In the genomic region with DNA sequence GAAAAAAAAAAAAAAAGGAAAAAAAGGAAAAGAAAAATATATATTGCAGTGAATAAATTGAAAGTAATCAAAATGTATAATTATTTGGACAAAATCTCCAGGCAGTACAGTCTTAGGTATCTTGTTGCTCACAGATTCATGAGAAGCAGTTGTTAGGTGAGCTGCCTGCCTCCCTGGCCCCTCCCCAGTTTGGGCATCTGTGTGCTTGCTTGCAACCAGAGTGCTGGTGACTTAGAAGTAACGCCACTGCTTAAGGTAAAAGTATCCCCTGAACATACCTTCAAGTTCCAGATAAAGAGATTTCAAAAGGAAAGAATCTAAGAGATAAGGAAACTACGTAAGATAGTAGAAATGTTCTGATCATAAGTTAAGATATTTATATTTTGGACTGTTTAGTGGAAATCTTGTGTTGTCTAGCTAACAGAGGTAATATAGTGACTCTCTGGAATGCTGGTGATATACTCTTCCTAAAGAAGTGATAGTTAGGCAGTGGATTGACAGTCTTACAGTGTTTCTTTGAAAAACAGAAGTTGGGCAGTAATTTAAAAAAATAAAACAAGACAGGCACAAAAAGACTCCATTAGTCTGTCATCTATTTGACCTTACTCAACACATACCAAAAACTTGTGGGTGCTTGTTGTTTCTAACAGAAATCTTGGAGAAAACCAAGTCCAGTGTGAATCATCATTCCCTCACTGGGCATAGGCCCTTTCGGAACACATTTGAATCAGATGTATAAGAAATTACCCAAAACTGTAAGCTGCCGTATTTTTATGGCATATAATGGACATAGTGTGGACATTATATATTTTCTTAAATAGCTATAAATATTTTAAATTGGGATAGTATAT, we compare ENCODE assay signal across 23 cellular contexts. TPM values are rescaled to one million over a fixed set of nuclear protein-coding genes. Genes with fewer than 3 reads are reported as not detected.
A peak's percentile ranks its signal among the peaks of the same experiment; 100 is the strongest.
DNase-seq lines count a peak whose midpoint lies in the region; ATAC-seq and TF ChIP-seq lines count a peak whose summit lies in the region.
"Had no signal": no experiment of that assay in that cellular context is flagged by ENCODE, and none has a peak within 500 bp of the region (broad histone marks: within the 10 kb centered on the region; RNA-seq: fewer than 3 reads in every experiment).

No MANE protein-coding gene starts in this region.

- H3K4me1 Mint-ChIP-seq in T-helper 17 cell, result peaks cover 10% of the 10 kb centered on the region
- H3K4me1 Mint-ChIP-seq in osteocyte (ENCODE audit: unreplicated experiment), result peaks cover 41% of the 10 kb centered on the region
- peaks cover 14% of the 10 kb centered on the region for H3K4me1 Mint-ChIP-seq in stimulated activated memory B cell treated with anti-CD40 and anti-IgM and Interleukin-4, amounts not matched to agents 10 μg/mL and 1 μg/mL and 100 μg/mL, for 72 hours
- H3K4me1 Mint-ChIP-seq: neural crest cell had no signal

- 51 to 60% methylated on average over 4 of the region's 4 CpGs for WGBS in GM23248 (ENCODE audit: low coverage in 1 of 2, low lambda C conversion rate in 2 of 2, missing lambda C conversion rate in 2 of 2), 2 experiments
- 51 to 55% methylated on average over 4 of the region's 4 CpGs for WGBS in esophagus squamous epithelium, 2 donors
- WGBS in prostate gland, result 61% methylated on average over 4 of the region's 4 CpGs

- H3K27ac Mint-ChIP-seq in T-helper 17 cell (peak overlapping the region; percentile 24), osteocyte (ENCODE audit: unreplicated experiment) (peak overlapping the region; percentile 80)
- H3K27ac Mint-ChIP-seq in stimulated activated memory B cell treated with anti-CD40 and anti-IgM and Interleukin-4, amounts not matched to agents 10 μg/mL and 1 μg/mL and 100 μg/mL, for 72 hours, result no peak overlapping the region
- H3K27ac Mint-ChIP-seq: immature natural killer cell had no signal

- H3K27me3 Mint-ChIP-seq in T-helper 17 cell (no peaks in the 10 kb centered on the region), osteocyte (ENCODE audit: unreplicated experiment) (no peaks in the 10 kb centered on the region)
- H3K27me3 Mint-ChIP-seq in stimulated activated memory B cell treated with anti-CD40 and anti-IgM and Interleukin-4, amounts not matched to agents 10 μg/mL and 1 μg/mL and 100 μg/mL, for 72 hours, result no peaks in the 10 kb centered on the region
- H3K27me3 Mint-ChIP-seq: brain had no signal

- H3K36me3 ChIP-seq in GM23248 (ENCODE audit: low read depth) (no peaks in the 10 kb centered on the region), esophagus squamous epithelium (no peaks in the 10 kb centered on the region), MM.1S (replicated peaks; ENCODE audit: insufficient read depth, low read length) (no peaks in the 10 kb centered on the region), prostate gland (no peaks in the 10 kb centered on the region)
- H3K36me3 ChIP-seq: sigmoid colon had no signal

- H3K9me2 ChIP-seq in GM23248 (ENCODE audit: insufficient read depth), result no peaks in the 10 kb centered on the region
- H3K9me2 ChIP-seq in MM.1S (replicated peaks; ENCODE audit: insufficient read depth, low read length), result no peaks in the 10 kb centered on the region

- H3K4me1 ChIP-seq in GM23248 (ENCODE audit: insufficient read depth), result peaks cover 54% of the 10 kb centered on the region
- H3K4me1 ChIP-seq in esophagus squamous epithelium, result peaks cover 0 to 46% (median 0%) of the 10 kb centered on the region in 3 donors
- no peaks in the 10 kb centered on the region for H3K4me1 ChIP-seq in MM.1S (ENCODE audit: low read length)
- H3K4me1 ChIP-seq in prostate gland (replicated peaks), result no peaks in the 10 kb centered on the region

- H3K4me3 ChIP-seq in GM23248 (no peak overlapping the region), esophagus squamous epithelium (no peak overlapping the region), MM.1S (ENCODE audit: low read length) (no peak overlapping the region), prostate gland (no peak overlapping the region)
- H3K4me3 ChIP-seq: sigmoid colon, tibial nerve had no signal

- no peak for TF ChIP-seq CTCF in esophagus squamous epithelium (IDR thresholded peaks at IDR 0.05)
- no peak for TF ChIP-seq CTCF in osteocyte (IDR thresholded peaks at IDR 0.05)
- TF ChIP-seq CTCF in MM.1S (IDR thresholded peaks at IDR 0.05; ENCODE audit: low read length), result no peak
- TF ChIP-seq CTCF in prostate gland (IDR thresholded peaks at IDR 0.05), result no peak

- no peaks in the 10 kb centered on the region for H3K9me3 Mint-ChIP-seq in osteocyte (ENCODE audit: unreplicated experiment)
- no peaks in the 10 kb centered on the region for H3K9me3 Mint-ChIP-seq in stimulated activated memory B cell treated with anti-CD40 and anti-IgM and Interleukin-4, amounts not matched to agents 10 μg/mL and 1 μg/mL and 100 μg/mL, for 72 hours
- H3K9me3 Mint-ChIP-seq: brain, immature natural killer cell, neural crest cell had no signal

- H3K79me2 ChIP-seq in GM23248 (ENCODE audit: insufficient read depth) (peaks cover 31% of the 10 kb centered on the region), MM.1S (ENCODE audit: low read length) (no peaks in the 10 kb centered on the region)

- DNase-seq in GM23248 (peak; percentile 87), T-helper 17 cell (no peak), esophagus squamous epithelium (lab: John Stamatoyannopoulos, UW) (no peak), osteocyte (ENCODE audit: extremely low spot score, unreplicated experiment) (no peak), MM.1S (no peak), prostate gland (ENCODE audit: low spot score) (no peak)
- DNase-seq: activated gamma-delta T cell; C1 segment of cervical spinal cord; effector CD4-positive, alpha-beta T cell; immature natural killer cell; mesendoderm; NCI-H2107; NCI-H82; sigmoid colon; stimulated activated CD4-positive, alpha-beta T cell treated with anti-CD3 and anti-CD28 coated beads, Interleukin-4, amount 100 ng/mL, for 24 hours had no signal

- H3K27me3 ChIP-seq in GM23248 (replicated peaks; ENCODE audit: insufficient read depth) (no peaks in the 10 kb centered on the region), esophagus squamous epithelium (no peaks in the 10 kb centered on the region), MM.1S (replicated peaks; ENCODE audit: insufficient read depth, low read length) (no peaks in the 10 kb centered on the region), prostate gland (replicated peaks; ENCODE audit: insufficient read depth) (no peaks in the 10 kb centered on the region)
- H3K27me3 ChIP-seq: sigmoid colon, tibial nerve had no signal

- ATAC-seq in T-helper 17 cell (no peak), GM19328 (IDR thresholded peaks at IDR 0.05; ENCODE audit: unreplicated experiment) (no peak)
- ATAC-seq in stimulated activated memory B cell treated with anti-CD40 and anti-IgM and Interleukin-4, amounts not matched to agents 10 μg/mL and 1 μg/mL and 100 μg/mL, for 72 hours, result no peak

- intact Hi-C loops in esophagus squamous epithelium (cut with DNase I) (no loop called here), prostate gland (cut with DNase I) (no loop called here)

- H2AFZ ChIP-seq in GM23248, result no peak overlapping the region
- no peak overlapping the region for H2AFZ ChIP-seq in MM.1S (ENCODE audit: low read length)

- peak overlapping the region; percentile 53 for H3K27ac ChIP-seq in GM23248
- H3K27ac ChIP-seq in esophagus squamous epithelium, result peak overlapping the region in 3 of 4 donors; percentile 13 to 67 (median 44)
- no peak overlapping the region for H3K27ac ChIP-seq in MM.1S (ENCODE audit: low read length)
- H3K27ac ChIP-seq in prostate gland, result no peak overlapping the region
- H3K27ac ChIP-seq: sigmoid colon, VCaP had no signal

- H3K9ac ChIP-seq in GM23248 (no peak overlapping the region), MM.1S (ENCODE audit: low read length) (no peak overlapping the region)

- H3K4me2 ChIP-seq in GM23248 (ENCODE audit: unreplicated experiment) (peak overlapping the region; percentile 55), MM.1S (ENCODE audit: low read depth, low read length) (no peak overlapping the region)

- no peak for TF ChIP-seq POLR2A in esophagus squamous epithelium (IDR thresholded peaks at IDR 0.05)
- TF ChIP-seq POLR2A in prostate gland (IDR thresholded peaks at IDR 0.05), result no peak

- H3K36me3 Mint-ChIP-seq in T-helper 17 cell (ENCODE audit: low read depth) (no peaks in the 10 kb centered on the region), osteocyte (ENCODE audit: unreplicated experiment) (no peaks in the 10 kb centered on the region)
- H3K36me3 Mint-ChIP-seq in stimulated activated memory B cell treated with anti-CD40 and anti-IgM and Interleukin-4, amounts not matched to agents 10 μg/mL and 1 μg/mL and 100 μg/mL, for 72 hours, result peaks cover 14% of the 10 kb centered on the region
- H3K36me3 Mint-ChIP-seq: brain had no signal

- H3K9me3 ChIP-seq in GM23248 (ENCODE audit: low read depth), result no peaks in the 10 kb centered on the region
- H3K9me3 ChIP-seq in T-helper 17 cell (ENCODE audit: control insufficient read depth, low read length, poor library complexity, severe bottlenecking), result no peaks in the 10 kb centered on the region
- no peaks in the 10 kb centered on the region for H3K9me3 ChIP-seq in esophagus squamous epithelium
- H3K9me3 ChIP-seq in MM.1S (replicated peaks; ENCODE audit: insufficient read depth, low read length), result no peaks in the 10 kb centered on the region
- H3K9me3 ChIP-seq in prostate gland, result no peaks in the 10 kb centered on the region
- H3K9me3 ChIP-seq: sigmoid colon, tibial nerve had no signal

- H3K4me3 Mint-ChIP-seq in T-helper 17 cell (no peak overlapping the region), osteocyte (ENCODE audit: unreplicated experiment) (no peak overlapping the region)
- no peak overlapping the region for H3K4me3 Mint-ChIP-seq in stimulated activated memory B cell treated with anti-CD40 and anti-IgM and Interleukin-4, amounts not matched to agents 10 μg/mL and 1 μg/mL and 100 μg/mL, for 72 hours
- H3K4me3 Mint-ChIP-seq: brain, immature natural killer cell, neural crest cell had no signal

- peaks cover 40% of the 10 kb centered on the region for H3F3A ChIP-seq in GM23248 (ENCODE audit: insufficient read depth)
- H3F3A ChIP-seq in MM.1S (ENCODE audit: insufficient read depth, low read length), result no peaks in the 10 kb centered on the region

- in situ Hi-C loops in GM23248 (cut with MboI), result no loop called here

- H4K20me1 ChIP-seq in GM23248 (ENCODE audit: insufficient read depth) (no peaks in the 10 kb centered on the region), MM.1S (ENCODE audit: insufficient read depth, low read length) (no peaks in the 10 kb centered on the region)

RNA-seq across cellular contexts. Expression of a gene that starts 38.3 kb away (rescaled TPM):
- 0.65 and 2.3 TPM in 2 replicates for total RNA-seq in GM23248 (2014; rRNA removed; shearing (Covaris generic))
- 1.8 and 2.1 TPM in 2 replicates for polyA plus RNA-seq in GM23248 (2016; fragmentation: Nextera tagmentation; extraction: Ambion mirVana)
- total RNA-seq in T-helper 17 cell, result not detected
- not detected for total RNA-seq in esophagus squamous epithelium
- not detected in 2 replicates for total RNA-seq in osteocyte
- total RNA-seq in prostate gland, result not detected
- total RNA-seq: activated CD8-positive, alpha-beta memory T cell treated with anti-CD3 and anti-CD28 coated beads for 36 hours; glomerular endothelial cell; neural crest cell had no signal

Comparison
In these comparisons a context has a peak if more than half of its experiments do, and no peak if none do; other contexts are left out.
1. H3K27ac ChIP-seq: peak in GM23248 (single experiment) and esophagus squamous epithelium (3 of 4); none in MM.1S (single experiment) and prostate gland (0 of 2).